1 cellular context compared by ENCODE assay signal in the genomic region with DNA sequence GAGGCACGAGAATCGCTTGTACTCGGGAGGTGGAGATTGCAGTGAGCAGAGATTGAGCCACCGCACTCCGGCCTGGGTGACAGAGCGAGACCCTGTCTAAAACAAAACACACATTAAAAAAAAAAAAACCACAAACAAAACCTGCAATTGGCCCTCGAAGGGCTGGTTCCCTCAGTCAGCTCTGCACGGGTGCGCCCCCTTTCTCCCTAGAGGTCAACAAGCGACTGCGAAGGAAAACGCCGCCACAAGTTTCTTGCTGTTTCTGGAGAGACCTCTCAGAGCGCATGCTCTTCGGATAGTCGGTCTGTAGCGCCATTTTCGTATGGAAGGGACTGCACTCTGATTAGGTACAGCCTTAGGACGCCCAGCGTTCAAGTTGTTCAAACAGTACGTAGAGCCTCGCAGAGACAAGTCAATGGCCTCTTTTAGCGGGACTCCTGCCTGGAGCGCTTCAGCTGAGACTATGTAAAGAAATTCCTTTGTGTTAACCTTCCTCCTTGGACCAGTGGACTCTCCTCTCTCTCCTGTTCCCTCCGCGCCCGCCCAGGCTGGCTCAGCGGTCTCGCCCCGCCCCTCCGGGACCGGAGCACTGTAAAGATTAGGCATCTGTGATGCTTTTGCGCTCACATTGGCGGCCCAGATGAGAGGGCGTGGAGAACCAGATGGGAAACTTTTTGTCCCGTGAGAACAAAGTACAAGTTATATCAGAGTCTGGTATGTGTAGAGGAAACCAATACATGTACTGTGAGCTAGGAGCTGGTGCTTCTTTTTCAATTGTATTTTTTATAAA.
A peak's percentile ranks its signal among the peaks of the same experiment; 100 is the strongest.
TF ChIP-seq lines count a peak whose summit lies in the region.

No MANE protein-coding gene starts in this region.

TF ChIP-seq in HepG2, 621 proteins besides CTCF, POLR2A, EP300 and RAD21 (continued from another document and continues in another):
- TF ChIP-seq, protein P1, sequence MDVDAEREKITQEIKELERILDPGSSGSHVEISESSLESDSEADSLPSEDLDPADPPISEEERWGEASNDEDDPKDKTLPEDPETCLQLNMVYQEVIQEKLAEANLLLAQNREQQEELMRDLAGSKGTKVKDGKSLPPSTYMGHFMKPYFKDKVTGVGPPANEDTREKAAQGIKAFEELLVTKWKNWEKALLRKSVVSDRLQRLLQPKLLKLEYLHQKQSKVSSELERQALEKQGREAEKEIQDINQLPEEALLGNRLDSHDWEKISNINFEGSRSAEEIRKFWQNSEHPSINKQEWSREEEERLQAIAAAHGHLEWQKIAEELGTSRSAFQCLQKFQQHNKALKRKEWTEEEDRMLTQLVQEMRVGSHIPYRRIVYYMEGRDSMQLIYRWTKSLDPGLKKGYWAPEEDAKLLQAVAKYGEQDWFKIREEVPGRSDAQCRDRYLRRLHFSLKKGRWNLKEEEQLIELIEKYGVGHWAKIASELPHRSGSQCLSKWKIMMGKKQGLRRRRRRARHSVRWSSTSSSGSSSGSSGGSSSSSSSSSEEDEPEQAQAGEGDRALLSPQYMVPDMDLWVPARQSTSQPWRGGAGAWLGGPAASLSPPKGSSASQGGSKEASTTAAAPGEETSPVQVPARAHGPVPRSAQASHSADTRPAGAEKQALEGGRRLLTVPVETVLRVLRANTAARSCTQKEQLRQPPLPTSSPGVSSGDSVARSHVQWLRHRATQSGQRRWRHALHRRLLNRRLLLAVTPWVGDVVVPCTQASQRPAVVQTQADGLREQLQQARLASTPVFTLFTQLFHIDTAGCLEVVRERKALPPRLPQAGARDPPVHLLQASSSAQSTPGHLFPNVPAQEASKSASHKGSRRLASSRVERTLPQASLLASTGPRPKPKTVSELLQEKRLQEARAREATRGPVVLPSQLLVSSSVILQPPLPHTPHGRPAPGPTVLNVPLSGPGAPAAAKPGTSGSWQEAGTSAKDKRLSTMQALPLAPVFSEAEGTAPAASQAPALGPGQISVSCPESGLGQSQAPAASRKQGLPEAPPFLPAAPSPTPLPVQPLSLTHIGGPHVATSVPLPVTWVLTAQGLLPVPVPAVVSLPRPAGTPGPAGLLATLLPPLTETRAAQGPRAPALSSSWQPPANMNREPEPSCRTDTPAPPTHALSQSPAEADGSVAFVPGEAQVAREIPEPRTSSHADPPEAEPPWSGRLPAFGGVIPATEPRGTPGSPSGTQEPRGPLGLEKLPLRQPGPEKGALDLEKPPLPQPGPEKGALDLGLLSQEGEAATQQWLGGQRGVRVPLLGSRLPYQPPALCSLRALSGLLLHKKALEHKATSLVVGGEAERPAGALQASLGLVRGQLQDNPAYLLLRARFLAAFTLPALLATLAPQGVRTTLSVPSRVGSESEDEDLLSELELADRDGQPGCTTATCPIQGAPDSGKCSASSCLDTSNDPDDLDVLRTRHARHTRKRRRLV (CRISPR knock-in tag; IDR thresholded peaks at IDR 0.05) = no peak
- no peak for TF ChIP-seq NR1H2 (CRISPR knock-in tag; IDR thresholded peaks at IDR 0.05; ENCODE audit: borderline replicate concordance, low read depth)
- TF ChIP-seq, protein P2, sequence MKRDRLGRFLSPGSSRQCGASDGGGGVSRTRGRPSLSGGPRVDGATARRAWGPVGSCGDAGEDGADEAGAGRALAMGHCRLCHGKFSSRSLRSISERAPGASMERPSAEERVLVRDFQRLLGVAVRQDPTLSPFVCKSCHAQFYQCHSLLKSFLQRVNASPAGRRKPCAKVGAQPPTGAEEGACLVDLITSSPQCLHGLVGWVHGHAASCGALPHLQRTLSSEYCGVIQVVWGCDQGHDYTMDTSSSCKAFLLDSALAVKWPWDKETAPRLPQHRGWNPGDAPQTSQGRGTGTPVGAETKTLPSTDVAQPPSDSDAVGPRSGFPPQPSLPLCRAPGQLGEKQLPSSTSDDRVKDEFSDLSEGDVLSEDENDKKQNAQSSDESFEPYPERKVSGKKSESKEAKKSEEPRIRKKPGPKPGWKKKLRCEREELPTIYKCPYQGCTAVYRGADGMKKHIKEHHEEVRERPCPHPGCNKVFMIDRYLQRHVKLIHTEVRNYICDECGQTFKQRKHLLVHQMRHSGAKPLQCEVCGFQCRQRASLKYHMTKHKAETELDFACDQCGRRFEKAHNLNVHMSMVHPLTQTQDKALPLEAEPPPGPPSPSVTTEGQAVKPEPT (CRISPR knock-in tag; IDR thresholded peaks at IDR 0.05; ENCODE audit: low read depth) = no peak
- TF ChIP-seq, protein P3, sequence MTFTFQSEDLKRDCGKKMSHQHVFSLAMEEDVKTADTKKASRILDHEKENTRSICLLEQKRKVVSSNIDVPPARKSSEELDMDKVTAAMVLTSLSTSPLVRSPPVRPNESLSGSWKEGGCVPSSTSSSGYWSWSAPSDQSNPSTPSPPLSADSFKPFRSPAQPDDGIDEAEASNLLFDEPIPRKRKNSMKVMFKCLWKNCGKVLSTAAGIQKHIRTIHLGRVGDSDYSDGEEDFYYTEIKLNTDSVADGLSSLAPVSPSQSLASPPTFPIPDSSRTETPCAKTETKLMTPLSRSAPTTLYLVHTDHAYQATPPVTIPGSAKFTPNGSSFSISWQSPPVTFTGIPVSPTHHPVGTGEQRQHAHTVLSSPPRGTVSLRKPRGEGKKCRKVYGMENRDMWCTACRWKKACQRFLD (CRISPR knock-in tag; IDR thresholded peaks at IDR 0.05; ENCODE audit: borderline replicate concordance) = peak; percentile 37; the same call in 1 of the 2 replicates
- no peak for TF ChIP-seq ZNF616 (CRISPR knock-in tag; IDR thresholded peaks at IDR 0.05; ENCODE audit: low read depth)
- TF ChIP-seq PAWR (CRISPR knock-in tag; IDR thresholded peaks at IDR 0.05; ENCODE audit: borderline replicate concordance) = no peak
- TF ChIP-seq MAZ (IDR thresholded peaks at IDR 0.05; ENCODE audit: borderline replicate concordance, low read depth, low read length) = no peak
- no peak; the same call in 1 of the 2 replicates for TF ChIP-seq MAZ (CRISPR knock-in tag; IDR thresholded peaks at IDR 0.05; ENCODE audit: low read depth)
- TF ChIP-seq ARID2 (CRISPR knock-in tag; IDR thresholded peaks at IDR 0.05; ENCODE audit: borderline replicate concordance) = no peak
- TF ChIP-seq, protein P4, sequence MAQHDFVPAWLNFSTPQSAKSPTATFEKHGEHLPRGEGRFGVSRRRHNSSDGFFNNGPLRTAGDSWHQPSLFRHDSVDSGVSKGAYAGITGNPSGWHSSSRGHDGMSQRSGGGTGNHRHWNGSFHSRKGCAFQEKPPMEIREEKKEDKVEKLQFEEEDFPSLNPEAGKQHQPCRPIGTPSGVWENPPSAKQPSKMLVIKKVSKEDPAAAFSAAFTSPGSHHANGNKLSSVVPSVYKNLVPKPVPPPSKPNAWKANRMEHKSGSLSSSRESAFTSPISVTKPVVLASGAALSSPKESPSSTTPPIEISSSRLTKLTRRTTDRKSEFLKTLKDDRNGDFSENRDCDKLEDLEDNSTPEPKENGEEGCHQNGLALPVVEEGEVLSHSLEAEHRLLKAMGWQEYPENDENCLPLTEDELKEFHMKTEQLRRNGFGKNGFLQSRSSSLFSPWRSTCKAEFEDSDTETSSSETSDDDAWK (CRISPR knock-in tag; IDR thresholded peaks at IDR 0.05) = no peak
- TF ChIP-seq ONECUT2 (CRISPR knock-in tag; IDR thresholded peaks at IDR 0.05) = no peak
- TF ChIP-seq SMAD9 (CRISPR knock-in tag; IDR thresholded peaks at IDR 0.05) = no peak
- TF ChIP-seq NFATC3 (CRISPR knock-in tag; IDR thresholded peaks at IDR 0.05) = no peak
- no peak for TF ChIP-seq NFRKB (IDR thresholded peaks at IDR 0.05)
- TF ChIP-seq, protein P5, sequence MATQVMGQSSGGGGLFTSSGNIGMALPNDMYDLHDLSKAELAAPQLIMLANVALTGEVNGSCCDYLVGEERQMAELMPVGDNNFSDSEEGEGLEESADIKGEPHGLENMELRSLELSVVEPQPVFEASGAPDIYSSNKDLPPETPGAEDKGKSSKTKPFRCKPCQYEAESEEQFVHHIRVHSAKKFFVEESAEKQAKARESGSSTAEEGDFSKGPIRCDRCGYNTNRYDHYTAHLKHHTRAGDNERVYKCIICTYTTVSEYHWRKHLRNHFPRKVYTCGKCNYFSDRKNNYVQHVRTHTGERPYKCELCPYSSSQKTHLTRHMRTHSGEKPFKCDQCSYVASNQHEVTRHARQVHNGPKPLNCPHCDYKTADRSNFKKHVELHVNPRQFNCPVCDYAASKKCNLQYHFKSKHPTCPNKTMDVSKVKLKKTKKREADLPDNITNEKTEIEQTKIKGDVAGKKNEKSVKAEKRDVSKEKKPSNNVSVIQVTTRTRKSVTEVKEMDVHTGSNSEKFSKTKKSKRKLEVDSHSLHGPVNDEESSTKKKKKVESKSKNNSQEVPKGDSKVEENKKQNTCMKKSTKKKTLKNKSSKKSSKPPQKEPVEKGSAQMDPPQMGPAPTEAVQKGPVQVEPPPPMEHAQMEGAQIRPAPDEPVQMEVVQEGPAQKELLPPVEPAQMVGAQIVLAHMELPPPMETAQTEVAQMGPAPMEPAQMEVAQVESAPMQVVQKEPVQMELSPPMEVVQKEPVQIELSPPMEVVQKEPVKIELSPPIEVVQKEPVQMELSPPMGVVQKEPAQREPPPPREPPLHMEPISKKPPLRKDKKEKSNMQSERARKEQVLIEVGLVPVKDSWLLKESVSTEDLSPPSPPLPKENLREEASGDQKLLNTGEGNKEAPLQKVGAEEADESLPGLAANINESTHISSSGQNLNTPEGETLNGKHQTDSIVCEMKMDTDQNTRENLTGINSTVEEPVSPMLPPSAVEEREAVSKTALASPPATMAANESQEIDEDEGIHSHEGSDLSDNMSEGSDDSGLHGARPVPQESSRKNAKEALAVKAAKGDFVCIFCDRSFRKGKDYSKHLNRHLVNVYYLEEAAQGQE (IDR thresholded peaks at IDR 0.05; ENCODE audit: borderline replicate concordance in 1 of 2, low read depth in 1 of 2, low read length in 2 of 2) = no peak
- peak; percentile 79; the same call in 1 of the 2 replicates for TF ChIP-seq FOXK1 (CRISPR knock-in tag; IDR thresholded peaks at IDR 0.05; ENCODE audit: borderline replicate concordance, low read depth)
- no peak for TF ChIP-seq PAF1 (CRISPR knock-in tag; IDR thresholded peaks at IDR 0.05)
- no peak for TF ChIP-seq ZSCAN29 (CRISPR knock-in tag; conservative IDR thresholded peaks at IDR 0.05)
- no peak for TF ChIP-seq ATF7-NPFF (CRISPR knock-in tag; IDR thresholded peaks at IDR 0.05; ENCODE audit: low read depth)
- no peak for TF ChIP-seq ZNF251 (CRISPR knock-in tag; IDR thresholded peaks at IDR 0.05)
- no peak for TF ChIP-seq MLLT10 (CRISPR knock-in tag; IDR thresholded peaks at IDR 0.05)
- 0 out of 2 replicates have a peak, but pooled peaks have one; percentile 62 for TF ChIP-seq ERF (CRISPR knock-in tag; IDR thresholded peaks at IDR 0.05)
- TF ChIP-seq XBP1 (CRISPR knock-in tag; IDR thresholded peaks at IDR 0.05) = no peak
- TF ChIP-seq CAMTA2 (CRISPR knock-in tag; IDR thresholded peaks at IDR 0.05; ENCODE audit: borderline replicate concordance) = no peak
- peak; percentile 66 for TF ChIP-seq AGO1 (IDR thresholded peaks at IDR 0.05; ENCODE audit: low read depth, low read length, poor library complexity, severe bottlenecking)
- 0 out of 2 replicates have a peak, but pooled peaks have one; percentile 45 for TF ChIP-seq ZNF546 (CRISPR knock-in tag; conservative IDR thresholded peaks at IDR 0.05)
- TF ChIP-seq KDM6A (CRISPR knock-in tag; IDR thresholded peaks at IDR 0.05; ENCODE audit: low read depth) = no peak
- no peak for TF ChIP-seq ZFYVE20 (CRISPR knock-in tag; IDR thresholded peaks at IDR 0.05; ENCODE audit: borderline replicate concordance, low read depth)
- no peak for TF ChIP-seq NONO (IDR thresholded peaks at IDR 0.05)
- TF ChIP-seq NONO (CRISPR knock-in tag; conservative IDR thresholded peaks at IDR 0.05) = no peak; the same call in 1 of the 2 replicates
- no peak; the same call in 1 of the 2 replicates for TF ChIP-seq NCOA2 (CRISPR knock-in tag; IDR thresholded peaks at IDR 0.05)
- TF ChIP-seq, protein P6, sequence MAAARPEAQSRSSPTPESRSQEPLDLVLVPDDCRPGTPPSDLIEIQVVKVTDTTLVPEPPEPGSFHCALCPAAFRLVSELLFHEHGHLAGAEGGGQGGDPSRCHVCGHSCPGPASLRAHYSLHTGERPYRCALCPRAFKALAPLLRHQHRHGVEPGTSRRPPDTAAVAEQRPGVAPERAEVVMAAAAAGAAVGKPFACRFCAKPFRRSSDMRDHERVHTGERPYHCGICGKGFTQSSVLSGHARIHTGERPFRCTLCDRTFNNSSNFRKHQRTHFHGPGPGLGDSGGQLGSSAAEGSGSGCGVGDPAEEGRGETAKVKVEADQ (CRISPR knock-in tag; IDR thresholded peaks at IDR 0.05; ENCODE audit: borderline replicate concordance) = peak; percentile 54; the same call in 1 of the 2 replicates
- TF ChIP-seq ZNF207 (IDR thresholded peaks at IDR 0.05; ENCODE audit: borderline replicate concordance) = no peak
- TF ChIP-seq, protein P7, sequence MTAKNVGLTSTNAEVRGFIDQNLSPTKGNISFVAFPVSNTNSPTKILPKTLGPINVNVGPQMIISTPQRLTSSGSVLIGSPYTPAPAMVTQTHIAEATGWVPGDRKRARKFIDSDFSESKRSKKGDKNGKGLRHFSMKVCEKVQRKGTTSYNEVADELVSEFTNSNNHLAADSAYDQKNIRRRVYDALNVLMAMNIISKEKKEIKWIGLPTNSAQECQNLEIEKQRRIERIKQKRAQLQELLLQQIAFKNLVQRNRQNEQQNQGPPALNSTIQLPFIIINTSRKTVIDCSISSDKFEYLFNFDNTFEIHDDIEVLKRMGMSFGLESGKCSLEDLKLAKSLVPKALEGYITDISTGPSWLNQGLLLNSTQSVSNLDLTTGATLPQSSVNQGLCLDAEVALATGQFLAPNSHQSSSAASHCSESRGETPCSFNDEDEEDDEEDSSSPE (CRISPR knock-in tag; IDR thresholded peaks at IDR 0.05) = peak; percentile 77
- no peak for TF ChIP-seq ZNF367 (CRISPR knock-in tag; IDR thresholded peaks at IDR 0.05; ENCODE audit: borderline replicate concordance)
- TF ChIP-seq KAT8 (CRISPR knock-in tag; IDR thresholded peaks at IDR 0.05) = peak; percentile 61; the same call in 1 of the 2 replicates
- TF ChIP-seq NBN (conservative IDR thresholded peaks at IDR 0.05) = no peak
- no peak for TF ChIP-seq DNMT1 (CRISPR knock-in tag; IDR thresholded peaks at IDR 0.05)
- TF ChIP-seq ZSCAN20 (CRISPR knock-in tag; IDR thresholded peaks at IDR 0.05; ENCODE audit: borderline replicate concordance) = no peak
- TF ChIP-seq ZNF564 (CRISPR knock-in tag; IDR thresholded peaks at IDR 0.05) = no peak
- TF ChIP-seq RBM39 (IDR thresholded peaks at IDR 0.05; ENCODE audit: low read depth, low read length, poor library complexity, severe bottlenecking) = no peak
- no peak for TF ChIP-seq GLI4 (CRISPR knock-in tag; IDR thresholded peaks at IDR 0.05; ENCODE audit: borderline replicate concordance)
- TF ChIP-seq REXO4 (CRISPR knock-in tag; IDR thresholded peaks at IDR 0.05; ENCODE audit: borderline replicate concordance) = no peak
- TF ChIP-seq BCL6 (CRISPR knock-in tag; IDR thresholded peaks at IDR 0.05) = no peak
- TF ChIP-seq RARA (CRISPR knock-in tag; IDR thresholded peaks at IDR 0.05) = peak; percentile 6; the same call in 1 of the 2 replicates
- no peak for TF ChIP-seq HHEX (CRISPR knock-in tag; IDR thresholded peaks at IDR 0.05)
- TF ChIP-seq PITX1 (CRISPR knock-in tag; IDR thresholded peaks at IDR 0.05) = no peak
- no peak for TF ChIP-seq FOXC1 (CRISPR knock-in tag; IDR thresholded peaks at IDR 0.05; ENCODE audit: borderline replicate concordance)
- 0 out of 2 replicates have a peak, but pooled peaks have one; percentile 51 for TF ChIP-seq ZNF607 (CRISPR knock-in tag; IDR thresholded peaks at IDR 0.05; ENCODE audit: borderline replicate concordance)
- TF ChIP-seq ZNF552 (CRISPR knock-in tag; IDR thresholded peaks at IDR 0.05; ENCODE audit: borderline replicate concordance) = 0 out of 2 replicates have a peak, but pooled peaks have one; percentile 27
- no peak; the same call in none of the 2 replicates for TF ChIP-seq ZNF460 (CRISPR knock-in tag; IDR thresholded peaks at IDR 0.05; ENCODE audit: borderline replicate concordance)
